1 cellular context compared by ENCODE assay signal in the genomic region with DNA sequence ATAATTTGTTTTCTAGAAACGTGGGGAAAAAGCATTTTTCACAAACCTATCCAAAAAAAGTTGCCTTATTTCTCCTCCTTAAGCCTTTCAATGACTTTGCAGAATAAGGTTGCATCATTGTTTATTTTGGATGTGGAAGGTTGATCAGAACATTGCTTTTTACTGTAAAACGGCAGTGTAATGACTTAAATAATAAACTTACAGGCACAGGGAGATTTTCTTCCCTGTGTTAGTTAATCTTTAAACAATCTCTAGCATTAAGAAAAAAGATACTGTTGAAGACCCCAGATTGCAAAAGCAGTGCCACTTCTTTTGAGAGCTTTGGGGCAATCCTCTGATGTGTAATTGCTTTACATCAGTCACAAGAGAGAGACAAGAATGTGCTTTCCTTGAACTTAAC.
TF ChIP-seq lines count a peak whose summit lies in the region.

No MANE protein-coding gene starts in this region.

TF ChIP-seq in HepG2, 621 proteins besides CTCF, POLR2A, EP300 and RAD21:
- TF ChIP-seq CEBPG (CRISPR knock-in tag; IDR thresholded peaks at IDR 0.05) (0 out of 2 replicates have a peak, but pooled peaks have one; percentile 19), CEBPB (IDR thresholded peaks at IDR 0.05; ENCODE audit: borderline replicate concordance, low read depth, low read length) (0 out of 2 replicates have a peak, but pooled peaks have one; percentile 3), TMF1 (CRISPR knock-in tag; IDR thresholded peaks at IDR 0.05; ENCODE audit: low read depth) (no peak), PAWR (CRISPR knock-in tag; IDR thresholded peaks at IDR 0.05; ENCODE audit: borderline replicate concordance) (no peak)
